In genomic region chr10:128545216-128545615, GRCh38 we compare ENCODE assay signal across 2 cellular contexts.
TF ChIP-seq lines count a peak whose summit lies in the region.

No MANE protein-coding gene starts in this region.

TF ChIP-seq in GM23338, 12 proteins besides CTCF, POLR2A, EP300 and RAD21:
- no peak for TF ChIP-seq CREB1 (CRISPR knock-in tag; IDR thresholded peaks at IDR 0.05; ENCODE audit: low read depth)
- TF ChIP-seq NANOG (IDR thresholded peaks at IDR 0.05; ENCODE audit: borderline replicate concordance), result no peak
- TF ChIP-seq ZNF114 (CRISPR knock-in tag; IDR thresholded peaks at IDR 0.05), result no peak
- no peak for TF ChIP-seq STAT1 (IDR thresholded peaks at IDR 0.05; ENCODE audit: unreplicated experiment)
- no peak for TF ChIP-seq ZNF331 (CRISPR knock-in tag; IDR thresholded peaks at IDR 0.05; ENCODE audit: low read depth)
- no peak for TF ChIP-seq REST (IDR thresholded peaks at IDR 0.05; ENCODE audit: unreplicated experiment)
- no peak for TF ChIP-seq EZH2phosphoT487 (IDR thresholded peaks at IDR 0.05; ENCODE audit: unreplicated experiment)
- TF ChIP-seq POLR2AphosphoS5 (IDR thresholded peaks at IDR 0.05; ENCODE audit: low read depth), result no peak
- no peak for TF ChIP-seq ZNF462 (CRISPR knock-in tag; IDR thresholded peaks at IDR 0.05)

TF ChIP-seq in H1, 55 proteins besides CTCF, POLR2A, EP300 and RAD21:
- TF ChIP-seq SRF (IDR thresholded peaks at IDR 0.05; ENCODE audit: low read depth, low read length), result no peak
TF ChIP-seq in H1: peak in this region for 0.
